In genomic region chr7:112308974-112309373, GRCh38 we compare ENCODE assay signal across 27 cellular contexts.
"Had no signal": no experiment of that assay in that cellular context is flagged by ENCODE, and none has a peak within 500 bp of the region (broad histone marks: within the 10 kb centered on the region; RNA-seq: fewer than 3 reads in every experiment).

No MANE protein-coding gene starts in this region.

- FAIRE-seq: urothelium cell line had no signal

- H3K4me3 ChIP-seq: stomach, suprapubic skin, testis, thoracic aorta, thyroid gland, tibial artery, tibial nerve, transverse colon, upper lobe of left lung, upper lobe of right lung, uterus, vagina had no signal

- DNase-seq: stimulated activated CD4-positive, alpha-beta T cell treated with anti-CD3 and anti-CD28 coated beads, Interleukin-2, amount 100 ng/mL, for 48 hours; stimulated activated CD4-positive, alpha-beta T cell treated with anti-CD3 and anti-CD28 coated beads, Interleukin-4, amount 100 ng/mL, for 1 hour; stimulated activated CD4-positive, alpha-beta T cell treated with anti-CD3 and anti-CD28 coated beads, Interleukin-4, amount 100 ng/mL, for 24 hours; stimulated activated CD4-positive, alpha-beta T cell treated with anti-CD3 and anti-CD28 coated beads, Interleukin-4, amount 100 ng/mL, for 4 hours; stimulated activated CD8-positive, alpha-beta memory T cell treated with anti-CD3 and anti-CD28 coated beads, Interleukin-4, amount 100 ng/mL, for 48 hours; stimulated activated naive B cell treated with anti-CD40 and anti-IgM and Interleukin-4, amounts not matched to agents 10 μg/mL and 1 μg/mL and 100 μg/mL, for 72 hours; stimulated activated naive CD4-positive, alpha-beta T cell; stimulated activated naive CD4-positive, alpha-beta T cell treated with Interleukin-2 at 50 U/mL for 16 hours; stimulated activated naive CD8-positive, alpha-beta T cell treated with anti-CD3 and anti-CD28 coated beads, Interleukin-15, amount 100 ng/mL, for 72 hours; stimulated activated naive CD8-positive, alpha-beta T cell treated with anti-CD3 and anti-CD28 coated beads, Interleukin-15, Interleukin-2, amounts not matched to agents 100 U/mL and 50 U/mL, for 24 hours; stomach; substantia nigra; testis; thyroid gland; tibial artery; transverse colon; trophoblast cell; upper lobe of left lung; upper lobe of right lung; uterus had no signal

- H3K4me1 ChIP-seq: stomach, suprapubic skin, testis, thyroid gland, tibial artery, tibial nerve, transverse colon, upper lobe of left lung, upper lobe of right lung, uterus, vagina had no signal

- H3K27ac ChIP-seq: stomach, suprapubic skin, testis, thoracic aorta, thyroid gland, tibial artery, tibial nerve, transverse colon, upper lobe of left lung, upper lobe of right lung, uterus, vagina had no signal

- H3K36me3 ChIP-seq: suprapubic skin, thoracic aorta, thyroid gland, transverse colon, upper lobe of right lung, uterus, vagina had no signal

- H3K27me3 ChIP-seq: stomach, suprapubic skin, testis, thyroid gland, tibial artery, tibial nerve, transverse colon, upper lobe of left lung, upper lobe of right lung, uterus, vagina had no signal

- H3K9me3 ChIP-seq: suprapubic skin, testis, thoracic aorta, thyroid gland, tibial artery, tibial nerve, upper lobe of left lung, upper lobe of right lung, uterus, vagina had no signal

- ATAC-seq: stimulated activated effector memory CD8-positive, alpha-beta T cell treated with anti-CD3 and anti-CD28 coated beads, Interleukin-12 subunit alpha, Interleukin-12 subunit beta, amount 100 ng/mL, for 72 hours; stimulated activated memory B cell treated with anti-CD40 and anti-IgM and Interleukin-4, amounts not matched to agents 10 μg/mL and 1 μg/mL and 100 μg/mL, for 72 hours; stimulated activated naive B cell treated with anti-CD40 and anti-IgM and Interleukin-4, amounts not matched to agents 10 μg/mL and 1 μg/mL and 100 μg/mL, for 72 hours; stimulated activated naive CD8-positive, alpha-beta T cell treated with anti-CD3 and anti-CD28 coated beads, Interleukin-15, amount 100 ng/mL, for 72 hours; stimulated activated naive CD8-positive, alpha-beta T cell treated with anti-CD3 and anti-CD28 coated beads, Interleukin-15, Interleukin-2, amounts not matched to agents 100 U/mL and 50 U/mL, for 24 hours; upper lobe of right lung had no signal
